In genomic region chr6:119446623-119447008, GRCh38 we compare ENCODE assay signal across 9 cellular contexts.
DNase-seq lines count a peak whose midpoint lies in the region; ATAC-seq and TF ChIP-seq lines count a peak whose summit lies in the region.
"Had no signal": no experiment of that assay in that cellular context is flagged by ENCODE, and none has a peak within 500 bp of the region (broad histone marks: within the 10 kb centered on the region; RNA-seq: fewer than 3 reads in every experiment).

No MANE protein-coding gene starts in this region.

- no peaks in the 10 kb centered on the region for H3K9me3 ChIP-seq in RWPE2 (ENCODE audit: severe bottlenecking)

- no peak overlapping the region for H3K9ac ChIP-seq in rectal smooth muscle tissue (ENCODE audit: low read length)

- TF ChIP-seq CTCF in RWPE2 (IDR thresholded peaks at IDR 0.05; ENCODE audit: poor library complexity, severe bottlenecking) (no peak), fibroblast of villous mesenchyme (IDR thresholded peaks at IDR 0.05; ENCODE audit: insufficient read depth, low read depth, low read length) (no peak)

- DNase-seq in EL (peak; percentile 41), RWPE2 (ENCODE audit: low spot score) (no peak), fibroblast of villous mesenchyme (ENCODE audit: low read depth) (peak; percentile 88)
- DNase-seq in activated CD8-positive, alpha-beta memory T cell treated with anti-CD3 and anti-CD28 coated beads, Interleukin-2, amount 50 U/mL, for 48 hours: no peak
- no peak for DNase-seq in activated CD4-positive, alpha-beta T cell treated with anti-CD3 and anti-CD28 coated beads for 4 hours

- H3K27me3 ChIP-seq in RWPE2 (ENCODE audit: insufficient read depth, poor library complexity, severe bottlenecking): no peaks in the 10 kb centered on the region
- H3K27me3 ChIP-seq in rectal smooth muscle tissue (ENCODE audit: control insufficient read depth, insufficient read depth, low read length): no peaks in the 10 kb centered on the region

- H3K4me1 ChIP-seq in RWPE2 (ENCODE audit: insufficient read depth, poor library complexity, severe bottlenecking) (peaks cover 10% of the 10 kb centered on the region), rectal smooth muscle tissue (ENCODE audit: control insufficient read depth, insufficient read depth, low read length) (peaks cover 10% of the 10 kb centered on the region)

- H3K27ac ChIP-seq in RWPE2 (ENCODE audit: poor library complexity, severe bottlenecking) (peak overlapping the region; percentile 15), rectal smooth muscle tissue (ENCODE audit: low read depth, low read length) (peak overlapping the region; percentile 25)
- H3K27ac ChIP-seq: RWPE1 had no signal

- peak; percentile 49; the same call in 1 of the 3 replicates for ATAC-seq in RWPE2 (ENCODE audit: low read depth)
- ATAC-seq in HG03460 (IDR thresholded peaks at IDR 0.05; ENCODE audit: unreplicated experiment): no peak
- no peak for ATAC-seq in HG03039 (IDR thresholded peaks at IDR 0.05; ENCODE audit: unreplicated experiment)

- H3K4me3 ChIP-seq in RWPE2 (ENCODE audit: severe bottlenecking) (no peak overlapping the region), fibroblast of villous mesenchyme (ENCODE audit: low read depth, low read length) (no peak overlapping the region), rectal smooth muscle tissue (ENCODE audit: low read length) (no peak overlapping the region)

- H3K36me3 ChIP-seq in RWPE2 (ENCODE audit: low read depth): no peaks in the 10 kb centered on the region
- H3K36me3 ChIP-seq in rectal smooth muscle tissue (ENCODE audit: control insufficient read depth, insufficient read depth, low read length): no peaks in the 10 kb centered on the region

Comparison
In these comparisons a context has a peak if more than half of its experiments do, and no peak if none do; other contexts are left out.
1. DNase-seq: peak in EL (single experiment) and fibroblast of villous mesenchyme (single experiment); none in RWPE2 (single experiment), activated CD8-positive, alpha-beta memory T cell treated with anti-CD3 and anti-CD28 coated beads, Interleukin-2, amount 50 U/mL, for 48 hours (single experiment) and activated CD4-positive, alpha-beta T cell treated with anti-CD3 and anti-CD28 coated beads for 4 hours (0 of 2).